ENCODE assay signal across 8 cellular contexts in genomic region chr14:73633517-73634332, GRCh38. TPM values are rescaled to one million over a fixed set of nuclear protein-coding genes. Genes with fewer than 3 reads are reported as not detected.
A peak's percentile ranks its signal among the peaks of the same experiment; 100 is the strongest.
DNase-seq lines count a peak whose midpoint lies in the region; ATAC-seq and TF ChIP-seq lines count a peak whose summit lies in the region.

No MANE protein-coding gene starts in this region.

- no peak overlapping the region for H3K27ac Mint-ChIP-seq in MCF 10A (ENCODE audit: low read depth, unreplicated experiment)

- no peaks in the 10 kb centered on the region for H3K27me3 Mint-ChIP-seq in MCF 10A (ENCODE audit: insufficient read depth, unreplicated experiment)

- peaks cover 4% of the 10 kb centered on the region for H3K4me1 Mint-ChIP-seq in MCF 10A (ENCODE audit: insufficient read depth, unreplicated experiment)

- BruUV-seq in MCF 10A (replicated peaks; lab: Mats Ljungman, UMichigan), result no TSS peak

- H3K9me3 ChIP-seq in iPS-15b (ENCODE audit: control insufficient read depth, insufficient read depth, low read length), result no peaks in the 10 kb centered on the region

- peak; percentile 49 for ATAC-seq in GM21529 (IDR thresholded peaks at IDR 0.05; ENCODE audit: unreplicated experiment)
- peak; percentile 93 for ATAC-seq in sciatic nerve

- H3K36me3 Mint-ChIP-seq in MCF 10A (ENCODE audit: insufficient read depth, unreplicated experiment), result peaks cover 6% of the 10 kb centered on the region

- no peaks in the 10 kb centered on the region for H3K36me3 ChIP-seq in iPS-15b (ENCODE audit: control insufficient read depth, insufficient read depth, low read length)

- POLR2A ChIA-PET in MCF 10A (lab: Yijun Ruan, JAX), result interaction anchor here (0.6 to 2.8 kb wide), 5 partner anchors 11 to 218 kb away, joined by 3 to 11 read pairs (median 3); no protein-coding TSS in a partner anchor

- no peaks in the 10 kb centered on the region for H3K9me3 Mint-ChIP-seq in MCF 10A (ENCODE audit: unreplicated experiment)

- CTCF ChIA-PET in MCF 10A (lab: Yijun Ruan, JAX), result interaction anchor here (0.5 to 9.8 kb wide), 32 partner anchors 9 to 446 kb away, joined by 3 to 162 read pairs (median 4); partner anchors contain the start of gene DNAL1

- H3K4me3 ChIP-seq in iPS-15b (ENCODE audit: low read depth, low read length), result peak overlapping the region; percentile 68

- peak overlapping the region; percentile 60 for H3K4me3 Mint-ChIP-seq in MCF 10A (ENCODE audit: unreplicated experiment)

- TF ChIP-seq CTCF in AG09319 (IDR thresholded peaks at IDR 0.05; ENCODE audit: low read depth, low read length) (peak; percentile 87), VCaP (conservative IDR thresholded peaks at IDR 0.05) (peak; percentile 91), MCF 10A (IDR thresholded peaks at IDR 0.05; ENCODE audit: unreplicated experiment) (peak; percentile 87)

- no peaks in the 10 kb centered on the region for H3K4me1 ChIP-seq in iPS-15b (ENCODE audit: control insufficient read depth, insufficient read depth, low read length)

- peak overlapping the region; percentile 37 for H3K9ac ChIP-seq in iPS-15b (ENCODE audit: low read depth, low read length)

- intact Hi-C loops in MCF 10A (cut with micrococcal nuclease), result loop anchor here (1.0 kb wide), 3 partner anchors 64 to 338 kb away; partner anchors contain the start of gene ACOT2
- intact Hi-C loops in sciatic nerve (cut with DNase I), result loop anchor here (5.0 kb wide), 1 partner anchor 126 kb away; no protein-coding TSS in a partner anchor

- H3K27me3 ChIP-seq in iPS-15b (ENCODE audit: control insufficient read depth, insufficient read depth, low read length), result no peaks in the 10 kb centered on the region

- peak overlapping the region; percentile 67; the same call in 1 of the 2 replicates for H3K27ac ChIP-seq in VCaP

- DNase-seq in AG09319 (ENCODE audit: extremely low read depth, low read depth), result peak; percentile 28
- DNase-seq in NCI-H187 (lab: John Stamatoyannopoulos, UW), result peak; percentile 43 to 54
- peak; percentile 80 for DNase-seq in MCF 10A (ENCODE audit: unreplicated experiment)
- peak; percentile 76 for DNase-seq in sciatic nerve (ENCODE audit: low spot score)
- no peak for DNase-seq in OCI-M2 (lab: John Stamatoyannopoulos, UW; ENCODE audit: unreplicated experiment)

RNA-seq across cellular contexts. Expression of gene DNAL1, which starts 11.1 kb away (rescaled TPM):
- total RNA-seq in MCF 10A (2022), result 18.5 and 33.0 TPM in 2 replicates
- 22.3 TPM for total RNA-seq in sciatic nerve

RNA-seq across cellular contexts. Expression of gene ACOT6, which starts 21.4 kb away (rescaled TPM):
- total RNA-seq in MCF 10A (2022) (not detected in 2 replicates), sciatic nerve (not detected)

RNA-seq across cellular contexts. Expression of gene ACOT4, which starts 42.1 kb away (rescaled TPM):
- not detected in 2 replicates for total RNA-seq in MCF 10A (2022)
- total RNA-seq in sciatic nerve, result 0.49 TPM
